In the genomic region with DNA sequence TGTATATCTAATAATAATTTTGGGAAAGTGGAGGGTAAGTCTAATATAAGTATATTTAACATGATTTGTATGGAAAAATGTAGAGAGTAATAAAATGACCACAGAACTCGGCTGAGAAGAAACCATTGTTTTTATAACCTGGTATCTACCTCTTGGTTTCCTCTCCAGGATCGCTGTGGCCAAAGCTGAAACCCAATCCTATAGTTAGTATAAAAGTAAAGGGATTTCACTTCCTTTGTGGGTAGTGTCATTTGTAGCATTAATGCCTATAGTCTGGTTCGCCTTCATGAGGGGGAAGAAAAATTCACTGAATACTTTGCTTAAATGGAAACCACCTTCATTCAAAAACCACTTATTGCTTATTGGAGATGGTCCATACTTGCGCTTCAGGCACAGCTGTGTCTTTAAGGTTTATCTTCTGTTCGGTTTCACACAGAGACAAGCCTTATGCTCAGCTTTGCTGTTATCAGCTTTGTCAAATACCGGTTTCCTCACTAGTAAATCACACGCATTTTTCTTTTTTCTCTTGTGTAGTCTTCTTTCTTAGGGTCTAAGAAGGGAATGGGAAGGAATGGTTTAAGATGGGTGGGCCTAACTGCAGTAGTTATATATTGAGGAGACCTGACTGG, we compare ENCODE assay signal across 1 cellular context.
TF ChIP-seq lines count a peak whose summit lies in the region.

No MANE protein-coding gene starts in this region.

TF ChIP-seq in GM23338, 12 proteins besides CTCF, POLR2A, EP300 and RAD21:
- TF ChIP-seq, protein P1, sequence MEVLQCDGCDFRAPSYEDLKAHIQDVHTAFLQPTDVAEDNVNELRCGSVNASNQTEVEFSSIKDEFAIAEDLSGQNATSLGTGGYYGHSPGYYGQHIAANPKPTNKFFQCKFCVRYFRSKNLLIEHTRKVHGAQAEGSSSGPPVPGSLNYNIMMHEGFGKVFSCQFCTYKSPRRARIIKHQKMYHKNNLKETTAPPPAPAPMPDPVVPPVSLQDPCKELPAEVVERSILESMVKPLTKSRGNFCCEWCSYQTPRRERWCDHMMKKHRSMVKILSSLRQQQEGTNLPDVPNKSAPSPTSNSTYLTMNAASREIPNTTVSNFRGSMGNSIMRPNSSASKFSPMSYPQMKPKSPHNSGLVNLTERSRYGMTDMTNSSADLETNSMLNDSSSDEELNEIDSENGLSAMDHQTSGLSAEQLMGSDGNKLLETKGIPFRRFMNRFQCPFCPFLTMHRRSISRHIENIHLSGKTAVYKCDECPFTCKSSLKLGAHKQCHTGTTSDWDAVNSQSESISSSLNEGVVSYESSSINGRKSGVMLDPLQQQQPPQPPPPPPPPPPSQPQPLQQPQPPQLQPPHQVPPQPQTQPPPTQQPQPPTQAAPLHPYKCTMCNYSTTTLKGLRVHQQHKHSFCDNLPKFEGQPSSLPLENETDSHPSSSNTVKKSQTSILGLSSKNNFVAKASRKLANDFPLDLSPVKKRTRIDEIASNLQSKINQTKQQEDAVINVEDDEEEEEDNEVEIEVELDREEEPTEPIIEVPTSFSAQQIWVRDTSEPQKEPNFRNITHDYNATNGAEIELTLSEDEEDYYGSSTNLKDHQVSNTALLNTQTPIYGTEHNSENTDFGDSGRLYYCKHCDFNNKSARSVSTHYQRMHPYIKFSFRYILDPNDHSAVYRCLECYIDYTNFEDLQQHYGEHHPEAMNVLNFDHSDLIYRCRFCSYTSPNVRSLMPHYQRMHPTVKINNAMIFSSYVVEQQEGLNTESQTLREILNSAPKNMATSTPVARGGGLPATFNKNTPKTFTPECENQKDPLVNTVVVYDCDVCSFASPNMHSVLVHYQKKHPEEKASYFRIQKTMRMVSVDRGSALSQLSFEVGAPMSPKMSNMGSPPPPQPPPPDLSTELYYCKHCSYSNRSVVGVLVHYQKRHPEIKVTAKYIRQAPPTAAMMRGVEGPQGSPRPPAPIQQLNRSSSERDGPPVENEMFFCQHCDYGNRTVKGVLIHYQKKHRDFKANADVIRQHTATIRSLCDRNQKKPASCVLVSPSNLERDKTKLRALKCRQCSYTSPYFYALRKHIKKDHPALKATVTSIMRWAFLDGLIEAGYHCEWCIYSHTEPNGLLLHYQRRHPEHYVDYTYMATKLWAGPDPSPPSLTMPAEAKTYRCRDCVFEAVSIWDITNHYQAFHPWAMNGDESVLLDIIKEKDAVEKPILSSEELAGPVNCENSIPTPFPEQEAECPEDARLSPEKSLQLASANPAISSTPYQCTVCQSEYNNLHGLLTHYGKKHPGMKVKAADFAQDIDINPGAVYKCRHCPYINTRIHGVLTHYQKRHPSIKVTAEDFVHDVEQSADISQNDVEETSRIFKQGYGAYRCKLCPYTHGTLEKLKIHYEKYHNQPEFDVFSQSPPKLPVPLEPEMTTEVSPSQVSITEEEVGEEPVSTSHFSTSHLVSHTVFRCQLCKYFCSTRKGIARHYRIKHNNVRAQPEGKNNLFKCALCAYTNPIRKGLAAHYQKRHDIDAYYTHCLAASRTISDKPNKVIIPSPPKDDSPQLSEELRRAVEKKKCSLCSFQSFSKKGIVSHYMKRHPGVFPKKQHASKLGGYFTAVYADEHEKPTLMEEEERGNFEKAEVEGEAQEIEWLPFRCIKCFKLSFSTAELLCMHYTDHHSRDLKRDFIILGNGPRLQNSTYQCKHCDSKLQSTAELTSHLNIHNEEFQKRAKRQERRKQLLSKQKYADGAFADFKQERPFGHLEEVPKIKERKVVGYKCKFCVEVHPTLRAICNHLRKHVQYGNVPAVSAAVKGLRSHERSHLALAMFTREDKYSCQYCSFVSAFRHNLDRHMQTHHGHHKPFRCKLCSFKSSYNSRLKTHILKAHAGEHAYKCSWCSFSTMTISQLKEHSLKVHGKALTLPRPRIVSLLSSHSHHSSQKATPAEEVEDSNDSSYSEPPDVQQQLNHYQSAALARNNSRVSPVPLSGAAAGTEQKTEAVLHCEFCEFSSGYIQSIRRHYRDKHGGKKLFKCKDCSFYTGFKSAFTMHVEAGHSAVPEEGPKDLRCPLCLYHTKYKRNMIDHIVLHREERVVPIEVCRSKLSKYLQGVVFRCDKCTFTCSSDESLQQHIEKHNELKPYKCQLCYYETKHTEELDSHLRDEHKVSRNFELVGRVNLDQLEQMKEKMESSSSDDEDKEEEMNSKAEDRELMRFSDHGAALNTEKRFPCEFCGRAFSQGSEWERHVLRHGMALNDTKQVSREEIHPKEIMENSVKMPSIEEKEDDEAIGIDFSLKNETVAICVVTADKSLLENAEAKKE (CRISPR knock-in tag; IDR thresholded peaks at IDR 0.05): no peak
- no peak for TF ChIP-seq STAT1 (IDR thresholded peaks at IDR 0.05; ENCODE audit: unreplicated experiment)
- TF ChIP-seq, protein P2, sequence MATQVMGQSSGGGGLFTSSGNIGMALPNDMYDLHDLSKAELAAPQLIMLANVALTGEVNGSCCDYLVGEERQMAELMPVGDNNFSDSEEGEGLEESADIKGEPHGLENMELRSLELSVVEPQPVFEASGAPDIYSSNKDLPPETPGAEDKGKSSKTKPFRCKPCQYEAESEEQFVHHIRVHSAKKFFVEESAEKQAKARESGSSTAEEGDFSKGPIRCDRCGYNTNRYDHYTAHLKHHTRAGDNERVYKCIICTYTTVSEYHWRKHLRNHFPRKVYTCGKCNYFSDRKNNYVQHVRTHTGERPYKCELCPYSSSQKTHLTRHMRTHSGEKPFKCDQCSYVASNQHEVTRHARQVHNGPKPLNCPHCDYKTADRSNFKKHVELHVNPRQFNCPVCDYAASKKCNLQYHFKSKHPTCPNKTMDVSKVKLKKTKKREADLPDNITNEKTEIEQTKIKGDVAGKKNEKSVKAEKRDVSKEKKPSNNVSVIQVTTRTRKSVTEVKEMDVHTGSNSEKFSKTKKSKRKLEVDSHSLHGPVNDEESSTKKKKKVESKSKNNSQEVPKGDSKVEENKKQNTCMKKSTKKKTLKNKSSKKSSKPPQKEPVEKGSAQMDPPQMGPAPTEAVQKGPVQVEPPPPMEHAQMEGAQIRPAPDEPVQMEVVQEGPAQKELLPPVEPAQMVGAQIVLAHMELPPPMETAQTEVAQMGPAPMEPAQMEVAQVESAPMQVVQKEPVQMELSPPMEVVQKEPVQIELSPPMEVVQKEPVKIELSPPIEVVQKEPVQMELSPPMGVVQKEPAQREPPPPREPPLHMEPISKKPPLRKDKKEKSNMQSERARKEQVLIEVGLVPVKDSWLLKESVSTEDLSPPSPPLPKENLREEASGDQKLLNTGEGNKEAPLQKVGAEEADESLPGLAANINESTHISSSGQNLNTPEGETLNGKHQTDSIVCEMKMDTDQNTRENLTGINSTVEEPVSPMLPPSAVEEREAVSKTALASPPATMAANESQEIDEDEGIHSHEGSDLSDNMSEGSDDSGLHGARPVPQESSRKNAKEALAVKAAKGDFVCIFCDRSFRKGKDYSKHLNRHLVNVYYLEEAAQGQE (IDR thresholded peaks at IDR 0.05; ENCODE audit: unreplicated experiment): no peak
- no peak for TF ChIP-seq POLR2AphosphoS5 (IDR thresholded peaks at IDR 0.05; ENCODE audit: low read depth)
- TF ChIP-seq, protein P3, sequence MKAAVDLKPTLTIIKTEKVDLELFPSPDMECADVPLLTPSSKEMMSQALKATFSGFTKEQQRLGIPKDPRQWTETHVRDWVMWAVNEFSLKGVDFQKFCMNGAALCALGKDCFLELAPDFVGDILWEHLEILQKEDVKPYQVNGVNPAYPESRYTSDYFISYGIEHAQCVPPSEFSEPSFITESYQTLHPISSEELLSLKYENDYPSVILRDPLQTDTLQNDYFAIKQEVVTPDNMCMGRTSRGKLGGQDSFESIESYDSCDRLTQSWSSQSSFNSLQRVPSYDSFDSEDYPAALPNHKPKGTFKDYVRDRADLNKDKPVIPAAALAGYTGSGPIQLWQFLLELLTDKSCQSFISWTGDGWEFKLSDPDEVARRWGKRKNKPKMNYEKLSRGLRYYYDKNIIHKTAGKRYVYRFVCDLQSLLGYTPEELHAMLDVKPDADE (IDR thresholded peaks at IDR 0.05): no peak
- TF ChIP-seq ZNF331 (CRISPR knock-in tag; IDR thresholded peaks at IDR 0.05; ENCODE audit: low read depth): no peak
- no peak for TF ChIP-seq JUNB (IDR thresholded peaks at IDR 0.05; ENCODE audit: unreplicated experiment)
- no peak for TF ChIP-seq ZNF114 (CRISPR knock-in tag; IDR thresholded peaks at IDR 0.05)
